Comparison of ENCODE assay signal across 8 cellular contexts in genomic region chr1:35882586-35882944, GRCh38. TPM values are rescaled to one million over a fixed set of nuclear protein-coding genes. Genes with fewer than 3 reads are reported as not detected.
DNase-seq lines count a peak whose midpoint lies in the region; ATAC-seq and TF ChIP-seq lines count a peak whose summit lies in the region.

No MANE protein-coding gene starts in this region.

- no peak overlapping the region for H3K27ac Mint-ChIP-seq in neural crest cell (ENCODE audit: unreplicated experiment)

- H3K36me3 Mint-ChIP-seq in neural crest cell (ENCODE audit: low read depth), result no peaks in the 10 kb centered on the region

- peaks cover 0 to 1% (median 0%) of the 10 kb centered on the region in 11 experiments; a peak in 1 of 22 replicates for H3K36me3 ChIP-seq in BLaER1 treated with 17β-estradiol and CSF1 and Interleukin-3, amounts not matched to agents 10 nM and 100 nM
- no peaks in the 10 kb centered on the region for H3K36me3 ChIP-seq in OCI-LY7 (ENCODE audit: insufficient read depth, low read length)

- TF ChIP-seq CTCF in OCI-LY7 (conservative IDR thresholded peaks at IDR 0.05; ENCODE audit: low read length) (no peak), dorsolateral prefrontal cortex (IDR thresholded peaks at IDR 0.05 in 54 of 56, conservative IDR thresholded peaks at IDR 0.05 in 2 of 56; ENCODE audit: low read depth in 1 of 56, partially characterized antibody in 56 of 56) (no peak), neural crest cell (conservative IDR thresholded peaks at IDR 0.05) (no peak)

- BruUV-seq in OCI-LY7 (replicated peaks; lab: Mats Ljungman, UMichigan), result no TSS peak

- no peaks in the 10 kb centered on the region for H3K27me3 Mint-ChIP-seq in neural crest cell (ENCODE audit: low read depth)

- ATAC-seq in HG02678 (IDR thresholded peaks at IDR 0.05; ENCODE audit: unreplicated experiment) (no peak), GM18511 (IDR thresholded peaks at IDR 0.05; ENCODE audit: unreplicated experiment) (no peak)

- peaks cover 21 to 36% (median 34%) of the 10 kb centered on the region in 11 experiments; a peak in 20 of 22 replicates for H4K20me1 ChIP-seq in BLaER1 treated with 17β-estradiol and CSF1 and Interleukin-3, amounts not matched to agents 10 nM and 100 nM
- H4K20me1 ChIP-seq in OCI-LY7 (ENCODE audit: insufficient read depth, low read length), result no peaks in the 10 kb centered on the region

- H3K4me2 ChIP-seq in BLaER1 treated with 17β-estradiol and CSF1 and Interleukin-3, amounts not matched to agents 10 nM and 100 nM, result peak overlapping the region in 7 of 11 experiments; percentile 34 to 95 (median 62); a peak in 12 of 22 replicates
- peak overlapping the region; percentile 50; the same call in 1 of the 2 replicates for H3K4me2 ChIP-seq in OCI-LY7 (ENCODE audit: low read length)

- no peaks in the 10 kb centered on the region for H3K9me3 Mint-ChIP-seq in neural crest cell

- peaks cover 43% of the 10 kb centered on the region for H3K4me1 Mint-ChIP-seq in neural crest cell

- CTCF ChIA-PET in OCI-LY7 (lab: Charles Lee; ENCODE audit: unreplicated experiment), result no interaction called here

- DNase-seq in OCI-LY7 (ENCODE audit: low spot score), result no peak
- DNase-seq in dorsolateral prefrontal cortex, result peak in 2 of 10 donors; percentile 10 to 16
- DNase-seq in neural crest cell (ENCODE audit: low read depth, low spot score), result no peak
- DNase-seq in kidney tubule cell (ENCODE audit: low spot score), result no peak
- DNase-seq in NCI-H2227 (lab: John Stamatoyannopoulos, UW; ENCODE audit: unreplicated experiment), result no peak

- no peaks in the 10 kb centered on the region for H3K9me2 ChIP-seq in OCI-LY7 (ENCODE audit: insufficient read depth, low read length)

- POLR2A ChIA-PET in OCI-LY7 (lab: Charles Lee), result no interaction called here

- H3K4me3 Mint-ChIP-seq in neural crest cell, result peak overlapping the region; percentile 48

- H3K4me3 ChIP-seq in BLaER1 treated with 17β-estradiol and CSF1 and Interleukin-3, amounts not matched to agents 10 nM and 100 nM, result peak overlapping the region in 9 of 10 experiments; percentile 27 to 100 (median 92); a peak in 8 of 20 replicates
- H3K4me3 ChIP-seq in OCI-LY7 (ENCODE audit: low read depth, low read length, poor library complexity, severe bottlenecking) (peak overlapping the region; percentile 99), dorsolateral prefrontal cortex (peak overlapping the region; percentile 76 to 100 (median 99))

- H3K9me3 ChIP-seq in BLaER1 treated with 17β-estradiol and CSF1 and Interleukin-3, amounts not matched to agents 10 nM and 100 nM (replicated peaks in 1 of 11), result no peaks in the 10 kb centered on the region
- no peaks in the 10 kb centered on the region for H3K9me3 ChIP-seq in OCI-LY7 (ENCODE audit: low read length)

- intact Hi-C loops in OCI-LY7 (cut with micrococcal nuclease; ENCODE audit: unreplicated experiment), result loop anchor here (5.0 kb wide), 1 partner anchor 205 kb away; the partner anchor contains the start of gene ADPRS
- intact Hi-C loops in dorsolateral prefrontal cortex (cut with DNase I), result loop anchor here (2.0 to 10.0 kb wide), 6 partner anchors 35 to 205 kb away; partner anchors contain the start of genes ADPRS (in 2 of the 2), AGO3 (in 2 of the 2) and TEKT2 (in 1 of the 2)

- peaks cover 32% of the 10 kb centered on the region; the same call in 1 of the 2 replicates for H3K79me2 ChIP-seq in OCI-LY7 (ENCODE audit: insufficient read depth, low read depth, low read length)

- no peaks in the 10 kb centered on the region for H3K27me3 ChIP-seq in BLaER1 treated with 17β-estradiol and CSF1 and Interleukin-3, amounts not matched to agents 10 nM and 100 nM
- no peaks in the 10 kb centered on the region for H3K27me3 ChIP-seq in dorsolateral prefrontal cortex

- no peak overlapping the region for H3K27ac ChIP-seq in BLaER1 treated with 17β-estradiol and CSF1 and Interleukin-3, amounts not matched to agents 10 nM and 100 nM
- H3K27ac ChIP-seq in OCI-LY7 (ENCODE audit: low read depth, low read length, poor library complexity, severe bottlenecking) (no peak overlapping the region), dorsolateral prefrontal cortex (peak overlapping the region in 57 of 59 donors; percentile 15 to 98 (median 89))

- H3K9ac ChIP-seq in BLaER1 treated with 17β-estradiol and CSF1 and Interleukin-3, amounts not matched to agents 10 nM and 100 nM, result no peak overlapping the region; a peak in 1 of 22 replicates

- H3K4me1 ChIP-seq in BLaER1 treated with 17β-estradiol and CSF1 and Interleukin-3, amounts not matched to agents 10 nM and 100 nM, result peaks cover 34 to 44% (median 37%) of the 10 kb centered on the region in 10 experiments
- H3K4me1 ChIP-seq in OCI-LY7 (ENCODE audit: insufficient read depth, low read length, poor library complexity, severe bottlenecking), result peaks cover 36% of the 10 kb centered on the region

- peak overlapping the region; percentile 62; the same call in 1 of the 2 replicates for H2AFZ ChIP-seq in OCI-LY7 (ENCODE audit: low read length)

RNA-seq across cellular contexts. Expression of gene AGO1, which starts 0.4 kb away (rescaled TPM):
- 5.8 and 8.1 TPM in 2 replicates for total RNA-seq in OCI-LY7 (2014; rRNA removed; shearing (Covaris generic))
- total RNA-seq in OCI-LY7 (2022), result 20.6 and 20.9 TPM in 2 replicates
- total RNA-seq in dorsolateral prefrontal cortex, result 10 to 100 TPM; 37.9 to 56.3 (median 44.8) TPM
- total RNA-seq in neural crest cell, result 61.5 and 65.3 TPM in 2 replicates

RNA-seq across cellular contexts. Expression of gene AGO3, which starts 48.3 kb away (rescaled TPM):
- total RNA-seq in OCI-LY7 (2014; rRNA removed; shearing (Covaris generic)), result 22.5 and 25.1 TPM in 2 replicates
- total RNA-seq in OCI-LY7 (2022) (38.4 and 42.0 TPM in 2 replicates), dorsolateral prefrontal cortex (10 to 100 TPM; 29.2 to 63.9 (median 43.8) TPM), neural crest cell (27.9 and 29.2 TPM in 2 replicates)

Comparison
In these comparisons a context has a peak if more than half of its experiments do, and no peak if none do; other contexts are left out.
1. H3K27ac ChIP-seq: peak in dorsolateral prefrontal cortex (57 of 59); none in BLaER1 treated with 17β-estradiol and CSF1 and Interleukin-3, amounts not matched to agents 10 nM and 100 nM (0 of 11) and OCI-LY7 (single experiment).
2. Peak in every context shown above with its lines, with median percentiles within 50 percentile points of each other: H3K4me3 ChIP-seq.